ENCODE assay signal across 1 cellular context in genomic region chr11:92070026-92070889, GRCh38.
TF ChIP-seq lines count a peak whose summit lies in the region.

No MANE protein-coding gene starts in this region.

TF ChIP-seq in GM12878, 131 proteins besides CTCF, POLR2A, EP300 and RAD21 (continued from another document):
- TF ChIP-seq KLF5 (IDR thresholded peaks at IDR 0.05; ENCODE audit: partially characterized antibody) (no peak), TCF12 (IDR thresholded peaks at IDR 0.05; ENCODE audit: low read depth, low read length) (no peak), E2F8 (IDR thresholded peaks at IDR 0.05; ENCODE audit: low read depth, partially characterized antibody) (no peak), CHD4 (IDR thresholded peaks at IDR 0.05) (no peak), BMI1 (IDR thresholded peaks at IDR 0.05; ENCODE audit: borderline replicate concordance) (no peak), ZNF384 (IDR thresholded peaks at IDR 0.05; ENCODE audit: borderline replicate concordance, low read depth, low read length) (no peak)
- TF ChIP-seq, protein P1, sequence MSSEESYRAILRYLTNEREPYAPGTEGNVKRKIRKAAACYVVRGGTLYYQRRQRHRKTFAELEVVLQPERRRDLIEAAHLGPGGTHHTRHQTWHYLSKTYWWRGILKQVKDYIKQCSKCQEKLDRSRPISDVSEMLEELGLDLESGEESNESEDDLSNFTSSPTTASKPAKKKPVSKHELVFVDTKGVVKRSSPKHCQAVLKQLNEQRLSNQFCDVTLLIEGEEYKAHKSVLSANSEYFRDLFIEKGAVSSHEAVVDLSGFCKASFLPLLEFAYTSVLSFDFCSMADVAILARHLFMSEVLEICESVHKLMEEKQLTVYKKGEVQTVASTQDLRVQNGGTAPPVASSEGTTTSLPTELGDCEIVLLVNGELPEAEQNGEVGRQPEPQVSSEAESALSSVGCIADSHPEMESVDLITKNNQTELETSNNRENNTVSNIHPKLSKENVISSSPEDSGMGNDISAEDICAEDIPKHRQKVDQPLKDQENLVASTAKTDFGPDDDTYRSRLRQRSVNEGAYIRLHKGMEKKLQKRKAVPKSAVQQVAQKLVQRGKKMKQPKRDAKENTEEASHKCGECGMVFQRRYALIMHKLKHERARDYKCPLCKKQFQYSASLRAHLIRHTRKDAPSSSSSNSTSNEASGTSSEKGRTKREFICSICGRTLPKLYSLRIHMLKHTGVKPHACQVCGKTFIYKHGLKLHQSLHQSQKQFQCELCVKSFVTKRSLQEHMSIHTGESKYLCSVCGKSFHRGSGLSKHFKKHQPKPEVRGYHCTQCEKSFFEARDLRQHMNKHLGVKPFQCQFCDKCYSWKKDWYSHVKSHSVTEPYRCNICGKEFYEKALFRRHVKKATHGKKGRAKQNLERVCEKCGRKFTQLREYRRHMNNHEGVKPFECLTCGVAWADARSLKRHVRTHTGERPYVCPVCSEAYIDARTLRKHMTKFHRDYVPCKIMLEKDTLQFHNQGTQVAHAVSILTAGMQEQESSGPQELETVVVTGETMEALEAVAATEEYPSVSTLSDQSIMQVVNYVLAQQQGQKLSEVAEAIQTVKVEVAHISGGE (CRISPR knock-in tag; IDR thresholded peaks at IDR 0.05): no peak
- TF ChIP-seq, protein P2, sequence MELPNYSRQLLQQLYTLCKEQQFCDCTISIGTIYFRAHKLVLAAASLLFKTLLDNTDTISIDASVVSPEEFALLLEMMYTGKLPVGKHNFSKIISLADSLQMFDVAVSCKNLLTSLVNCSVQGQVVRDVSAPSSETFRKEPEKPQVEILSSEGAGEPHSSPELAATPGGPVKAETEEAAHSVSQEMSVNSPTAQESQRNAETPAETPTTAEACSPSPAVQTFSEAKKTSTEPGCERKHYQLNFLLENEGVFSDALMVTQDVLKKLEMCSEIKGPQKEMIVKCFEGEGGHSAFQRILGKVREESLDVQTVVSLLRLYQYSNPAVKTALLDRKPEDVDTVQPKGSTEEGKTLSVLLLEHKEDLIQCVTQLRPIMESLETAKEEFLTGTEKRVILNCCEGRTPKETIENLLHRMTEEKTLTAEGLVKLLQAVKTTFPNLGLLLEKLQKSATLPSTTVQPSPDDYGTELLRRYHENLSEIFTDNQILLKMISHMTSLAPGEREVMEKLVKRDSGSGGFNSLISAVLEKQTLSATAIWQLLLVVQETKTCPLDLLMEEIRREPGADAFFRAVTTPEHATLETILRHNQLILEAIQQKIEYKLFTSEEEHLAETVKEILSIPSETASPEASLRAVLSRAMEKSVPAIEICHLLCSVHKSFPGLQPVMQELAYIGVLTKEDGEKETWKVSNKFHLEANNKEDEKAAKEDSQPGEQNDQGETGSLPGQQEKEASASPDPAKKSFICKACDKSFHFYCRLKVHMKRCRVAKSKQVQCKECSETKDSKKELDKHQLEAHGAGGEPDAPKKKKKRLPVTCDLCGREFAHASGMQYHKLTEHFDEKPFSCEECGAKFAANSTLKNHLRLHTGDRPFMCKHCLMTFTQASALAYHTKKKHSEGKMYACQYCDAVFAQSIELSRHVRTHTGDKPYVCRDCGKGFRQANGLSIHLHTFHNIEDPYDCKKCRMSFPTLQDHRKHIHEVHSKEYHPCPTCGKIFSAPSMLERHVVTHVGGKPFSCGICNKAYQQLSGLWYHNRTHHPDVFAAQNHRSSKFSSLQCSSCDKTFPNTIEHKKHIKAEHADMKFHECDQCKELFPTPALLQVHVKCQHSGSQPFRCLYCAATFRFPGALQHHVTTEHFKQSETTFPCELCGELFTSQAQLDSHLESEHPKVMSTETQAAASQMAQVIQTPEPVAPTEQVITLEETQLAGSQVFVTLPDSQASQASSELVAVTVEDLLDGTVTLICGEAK (IDR thresholded peaks at IDR 0.05; ENCODE audit: borderline replicate concordance): no peak
- TF ChIP-seq, protein P3, sequence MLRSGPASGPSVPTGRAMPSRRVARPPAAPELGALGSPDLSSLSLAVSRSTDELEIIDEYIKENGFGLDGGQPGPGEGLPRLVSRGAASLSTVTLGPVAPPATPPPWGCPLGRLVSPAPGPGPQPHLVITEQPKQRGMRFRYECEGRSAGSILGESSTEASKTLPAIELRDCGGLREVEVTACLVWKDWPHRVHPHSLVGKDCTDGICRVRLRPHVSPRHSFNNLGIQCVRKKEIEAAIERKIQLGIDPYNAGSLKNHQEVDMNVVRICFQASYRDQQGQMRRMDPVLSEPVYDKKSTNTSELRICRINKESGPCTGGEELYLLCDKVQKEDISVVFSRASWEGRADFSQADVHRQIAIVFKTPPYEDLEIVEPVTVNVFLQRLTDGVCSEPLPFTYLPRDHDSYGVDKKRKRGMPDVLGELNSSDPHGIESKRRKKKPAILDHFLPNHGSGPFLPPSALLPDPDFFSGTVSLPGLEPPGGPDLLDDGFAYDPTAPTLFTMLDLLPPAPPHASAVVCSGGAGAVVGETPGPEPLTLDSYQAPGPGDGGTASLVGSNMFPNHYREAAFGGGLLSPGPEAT (IDR thresholded peaks at IDR 0.05; ENCODE audit: low read depth): no peak
